35 cellular contexts compared by ENCODE assay signal in genomic region chr10:131006458-131007256, GRCh38.
"Had no signal": no experiment of that assay in that cellular context is flagged by ENCODE, and none has a peak within 500 bp of the region (broad histone marks: within the 10 kb centered on the region; RNA-seq: fewer than 3 reads in every experiment).

No MANE protein-coding gene starts in this region.

- H3K4me3 Mint-ChIP-seq: activated B cell treated with CpG ODN at 0.5 μM for 24 hours; activated CD4-positive, alpha-beta memory T cell treated with anti-CD3 and anti-CD28 coated beads, Interleukin-2, amount 10 ng/mL, durations not matched to agents 7 days and 5 days; activated CD4-positive, alpha-beta T cell treated with anti-CD3 and anti-CD28 coated beads, Interleukin-2, amount 10 ng/mL, durations not matched to agents 7 days and 5 days; activated naive CD4-positive, alpha-beta T cell treated with anti-CD3 and anti-CD28 coated beads for 36 hours; activated naive CD4-positive, alpha-beta T cell treated with anti-CD3 and anti-CD28 coated beads, Interleukin-2, amount 50 U/mL, for 24 hours; activated naive CD8-positive, alpha-beta T cell treated with anti-CD3 and anti-CD28 coated beads for 36 hours; activated naive CD8-positive, alpha-beta T cell treated with anti-CD3 and anti-CD28 coated beads, Interleukin-2, amount 50 U/mL, for 24 hours; activated T-helper 1 cell treated with anti-CD3 and anti-CD28 coated beads, Interleukin-12 subunit alpha, Interleukin-12 subunit beta, Interleukin-2, Interleukin-4 antibody, amounts not matched to agents 30 ng/mL and 10 ng/mL and 1 ng/mL, durations not matched to agents 14 hours and 24 hours and 36 hours; effector memory CD8-positive, alpha-beta T cell; T-helper 17 cell; T-helper 2 cell treated with Interferon-gamma antibody and Interleukin-4, amounts not matched to agents 5 μg/mL and 100 μg/mL, for 36 hours had no signal

- H3K36me3 ChIP-seq: adrenal gland, esophagus muscularis mucosa, gastrocnemius medialis, heart left ventricle, WERI-Rb-1 had no signal

- H3K27me3 Mint-ChIP-seq: activated B cell treated with CpG ODN at 0.5 μM for 24 hours; activated CD4-positive, alpha-beta memory T cell treated with anti-CD3 and anti-CD28 coated beads, Interleukin-2, amount 10 ng/mL, durations not matched to agents 7 days and 5 days; activated CD4-positive, alpha-beta T cell treated with anti-CD3 and anti-CD28 coated beads, Interleukin-2, amount 10 ng/mL, durations not matched to agents 7 days and 5 days; activated naive CD4-positive, alpha-beta T cell treated with anti-CD3 and anti-CD28 coated beads, Interleukin-2, amount 50 U/mL, for 24 hours; activated naive CD8-positive, alpha-beta T cell treated with anti-CD3 and anti-CD28 coated beads for 36 hours; activated naive CD8-positive, alpha-beta T cell treated with anti-CD3 and anti-CD28 coated beads, Interleukin-2, amount 50 U/mL, for 24 hours; effector memory CD8-positive, alpha-beta T cell had no signal

- H3K4me1 Mint-ChIP-seq: activated B cell treated with CpG ODN at 0.5 μM for 24 hours; activated CD4-positive, alpha-beta memory T cell treated with anti-CD3 and anti-CD28 coated beads, Interleukin-2, amount 10 ng/mL, durations not matched to agents 7 days and 5 days; activated CD4-positive, alpha-beta T cell treated with anti-CD3 and anti-CD28 coated beads, Interleukin-2, amount 10 ng/mL, durations not matched to agents 7 days and 5 days; activated naive CD4-positive, alpha-beta T cell treated with anti-CD3 and anti-CD28 coated beads, Interleukin-2, amount 50 U/mL, for 24 hours; activated naive CD8-positive, alpha-beta T cell treated with anti-CD3 and anti-CD28 coated beads for 36 hours; activated naive CD8-positive, alpha-beta T cell treated with anti-CD3 and anti-CD28 coated beads, Interleukin-2, amount 50 U/mL, for 24 hours; T-helper 17 cell had no signal

- H3K4me1 ChIP-seq: adrenal gland, body of pancreas, esophagus muscularis mucosa, foreskin keratinocyte, heart left ventricle had no signal

- H3K27ac ChIP-seq: adrenal gland, body of pancreas, esophagus muscularis mucosa, foreskin keratinocyte, gastrocnemius medialis, heart left ventricle, WERI-Rb-1 had no signal

- H3K36me3 Mint-ChIP-seq: activated naive CD4-positive, alpha-beta T cell treated with anti-CD3 and anti-CD28 coated beads, Interleukin-2, amount 50 U/mL, for 24 hours; activated naive CD8-positive, alpha-beta T cell treated with anti-CD3 and anti-CD28 coated beads for 36 hours had no signal

- H3K9me3 ChIP-seq: adrenal gland, body of pancreas, gastrocnemius medialis had no signal

- H3K27me3 ChIP-seq: adrenal gland, body of pancreas, foreskin keratinocyte, gastrocnemius medialis had no signal

- H3K27ac Mint-ChIP-seq: activated B cell treated with CpG ODN at 0.5 μM for 24 hours; activated CD4-positive, alpha-beta memory T cell treated with anti-CD3 and anti-CD28 coated beads, Interleukin-2, amount 10 ng/mL, durations not matched to agents 7 days and 5 days; activated CD4-positive, alpha-beta T cell treated with anti-CD3 and anti-CD28 coated beads, Interleukin-2, amount 10 ng/mL, durations not matched to agents 7 days and 5 days; activated naive CD4-positive, alpha-beta T cell treated with anti-CD3 and anti-CD28 coated beads for 36 hours; activated naive CD4-positive, alpha-beta T cell treated with anti-CD3 and anti-CD28 coated beads, Interleukin-2, amount 50 U/mL, for 24 hours; activated naive CD8-positive, alpha-beta T cell treated with anti-CD3 and anti-CD28 coated beads for 36 hours; activated naive CD8-positive, alpha-beta T cell treated with anti-CD3 and anti-CD28 coated beads, Interleukin-2, amount 50 U/mL, for 24 hours; activated T-helper 1 cell treated with anti-CD3 and anti-CD28 coated beads, Interleukin-12 subunit alpha, Interleukin-12 subunit beta, Interleukin-2, Interleukin-4 antibody, amounts not matched to agents 30 ng/mL and 10 ng/mL and 1 ng/mL, durations not matched to agents 14 hours and 24 hours and 36 hours; effector memory CD8-positive, alpha-beta T cell; T-helper 17 cell; T-helper 2 cell treated with Interferon-gamma antibody and Interleukin-4, amounts not matched to agents 5 μg/mL and 100 μg/mL, for 36 hours had no signal

- DNase-seq: activated B cell treated with CpG ODN at 0.5 μM for 24 hours; activated CD4-positive, alpha-beta memory T cell treated with anti-CD3 and anti-CD28 coated beads, Interleukin-2, amount 10 ng/mL, durations not matched to agents 7 days and 5 days; activated CD4-positive, alpha-beta T cell treated with anti-CD3 and anti-CD28 coated beads for 4 hours; activated CD4-positive, alpha-beta T cell treated with anti-CD3 and anti-CD28 coated beads, Interleukin-2, amount 10 ng/mL, durations not matched to agents 7 days and 5 days; activated CD4-positive, alpha-beta T cell treated with anti-CD3 and anti-CD28 coated beads, Interleukin-2, amount 50 U/mL, for 4 hours; activated CD4-positive, CD25-positive, alpha-beta regulatory T cell treated with anti-CD3 and anti-CD28 coated beads, Interleukin-2, amount 50 U/mL, for 72 hours; activated CD8-positive, alpha-beta memory T cell treated with anti-CD3 and anti-CD28 coated beads, Interleukin-2, amount 50 U/mL, for 4 hours; activated naive CD4-positive, alpha-beta T cell treated with anti-CD3 and anti-CD28 coated beads for 36 hours; activated naive CD8-positive, alpha-beta T cell treated with anti-CD3 and anti-CD28 coated beads for 36 hours; activated naive CD8-positive, alpha-beta T cell treated with anti-CD3 and anti-CD28 coated beads, Interleukin-2, amount 50 U/mL, for 24 hours; activated T-cell treated with anti-CD3 and anti-CD28 coated beads, Interleukin-2, amount 50 U/mL, for 1 hour; activated T-cell treated with anti-CD3 and anti-CD28 coated beads, Interleukin-2, amount 50 U/mL, for 48 hours; amygdala; aorta; central memory CD4-positive, alpha-beta T cell; cerebellar nuclear complex; cortex of kidney; dermis blood vessel endothelial cell; effector CD4-positive, alpha-beta T cell; effector memory CD8-positive, alpha-beta T cell; erythroblast; foreskin keratinocyte; gastrocnemius medialis; glutamatergic neuron; heart left ventricle; T-helper 1 cell; T-helper 17 cell; T1000; WERI-Rb-1 had no signal

- ATAC-seq: activated naive CD8-positive, alpha-beta T cell treated with anti-CD3 and anti-CD28 coated beads, Interleukin-2, amount 50 U/mL, for 24 hours; body of pancreas; effector memory CD8-positive, alpha-beta T cell; foreskin keratinocyte; gastrocnemius medialis; heart left ventricle; T-helper 17 cell had no signal

- H3K9me3 Mint-ChIP-seq: activated CD4-positive, alpha-beta T cell treated with anti-CD3 and anti-CD28 coated beads, Interleukin-2, amount 10 ng/mL, durations not matched to agents 7 days and 5 days; activated naive CD4-positive, alpha-beta T cell treated with anti-CD3 and anti-CD28 coated beads, Interleukin-2, amount 50 U/mL, for 24 hours; activated naive CD8-positive, alpha-beta T cell treated with anti-CD3 and anti-CD28 coated beads, Interleukin-2, amount 50 U/mL, for 24 hours; activated T-helper 1 cell treated with anti-CD3 and anti-CD28 coated beads, Interleukin-12 subunit alpha, Interleukin-12 subunit beta, Interleukin-2, Interleukin-4 antibody, amounts not matched to agents 30 ng/mL and 10 ng/mL and 1 ng/mL, durations not matched to agents 14 hours and 24 hours and 36 hours; T-helper 2 cell treated with Interferon-gamma antibody and Interleukin-4, amounts not matched to agents 5 μg/mL and 100 μg/mL, for 36 hours had no signal

- H3K4me3 ChIP-seq: adrenal gland, body of pancreas, esophagus muscularis mucosa, gastrocnemius medialis, heart left ventricle had no signal
